1 cellular context compared by ENCODE assay signal in the genomic region with DNA sequence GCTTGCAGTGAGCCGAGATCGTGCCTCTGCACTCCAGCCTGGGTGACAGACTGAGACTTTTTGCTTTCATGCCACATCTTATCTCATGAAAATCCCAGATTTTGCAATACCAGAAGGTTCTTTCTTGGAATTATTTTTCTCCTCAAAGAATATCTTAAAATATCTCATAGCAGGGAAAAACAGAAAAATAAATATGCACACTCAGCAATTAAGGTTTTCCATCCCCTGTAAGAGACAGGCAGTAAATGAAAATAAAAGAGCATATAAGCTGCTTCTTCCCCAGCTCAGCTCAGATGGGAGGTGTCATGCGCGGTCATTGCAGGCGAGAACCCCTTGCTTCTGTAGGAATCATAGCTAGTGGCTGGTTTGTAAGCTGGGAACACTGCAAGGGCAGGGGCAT.
A peak's percentile ranks its signal among the peaks of the same experiment; 100 is the strongest.
TF ChIP-seq lines count a peak whose summit lies in the region.

No MANE protein-coding gene starts in this region.

TF ChIP-seq in K562, 482 proteins besides CTCF, POLR2A, EP300 and RAD21 (continued from another document):
- TF ChIP-seq, protein P1, sequence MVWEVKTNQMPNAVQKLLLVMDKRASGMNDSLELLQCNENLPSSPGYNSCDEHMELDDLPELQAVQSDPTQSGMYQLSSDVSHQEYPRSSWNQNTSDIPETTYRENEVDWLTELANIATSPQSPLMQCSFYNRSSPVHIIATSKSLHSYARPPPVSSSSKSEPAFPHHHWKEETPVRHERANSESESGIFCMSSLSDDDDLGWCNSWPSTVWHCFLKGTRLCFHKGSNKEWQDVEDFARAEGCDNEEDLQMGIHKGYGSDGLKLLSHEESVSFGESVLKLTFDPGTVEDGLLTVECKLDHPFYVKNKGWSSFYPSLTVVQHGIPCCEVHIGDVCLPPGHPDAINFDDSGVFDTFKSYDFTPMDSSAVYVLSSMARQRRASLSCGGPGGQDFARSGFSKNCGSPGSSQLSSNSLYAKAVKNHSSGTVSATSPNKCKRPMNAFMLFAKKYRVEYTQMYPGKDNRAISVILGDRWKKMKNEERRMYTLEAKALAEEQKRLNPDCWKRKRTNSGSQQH (CRISPR knock-in tag; IDR thresholded peaks at IDR 0.05) = no peak
- no peak for TF ChIP-seq CC2D1A (IDR thresholded peaks at IDR 0.05)
- no peak for TF ChIP-seq NKRF (IDR thresholded peaks at IDR 0.05; ENCODE audit: borderline replicate concordance)
- TF ChIP-seq KAT8 (IDR thresholded peaks at IDR 0.05; ENCODE audit: low read depth) = no peak
- TF ChIP-seq CBX3 (IDR thresholded peaks at IDR 0.05; ENCODE audit: borderline replicate concordance in 1 of 2, low read length in 2 of 2) = no peak
- TF ChIP-seq MAFK (IDR thresholded peaks at IDR 0.05; ENCODE audit: low read length) = peak; percentile 88
- peak; percentile 88 for TF ChIP-seq MAFF (IDR thresholded peaks at IDR 0.05; ENCODE audit: low read length)
- no peak for TF ChIP-seq DNMT1 (IDR thresholded peaks at IDR 0.05)
- peak; percentile 76 for TF ChIP-seq MAFG (tag; conservative IDR thresholded peaks at IDR 0.05)
- peak; percentile 86 for TF ChIP-seq ZNF316 (IDR thresholded peaks at IDR 0.05)
- TF ChIP-seq SMARCA4 (IDR thresholded peaks at IDR 0.05) = no peak
- peak; percentile 71 for TF ChIP-seq C11orf30 (IDR thresholded peaks at IDR 0.05; ENCODE audit: low read depth)
